ENCODE assay signal across 8 cellular contexts in the genomic region with DNA sequence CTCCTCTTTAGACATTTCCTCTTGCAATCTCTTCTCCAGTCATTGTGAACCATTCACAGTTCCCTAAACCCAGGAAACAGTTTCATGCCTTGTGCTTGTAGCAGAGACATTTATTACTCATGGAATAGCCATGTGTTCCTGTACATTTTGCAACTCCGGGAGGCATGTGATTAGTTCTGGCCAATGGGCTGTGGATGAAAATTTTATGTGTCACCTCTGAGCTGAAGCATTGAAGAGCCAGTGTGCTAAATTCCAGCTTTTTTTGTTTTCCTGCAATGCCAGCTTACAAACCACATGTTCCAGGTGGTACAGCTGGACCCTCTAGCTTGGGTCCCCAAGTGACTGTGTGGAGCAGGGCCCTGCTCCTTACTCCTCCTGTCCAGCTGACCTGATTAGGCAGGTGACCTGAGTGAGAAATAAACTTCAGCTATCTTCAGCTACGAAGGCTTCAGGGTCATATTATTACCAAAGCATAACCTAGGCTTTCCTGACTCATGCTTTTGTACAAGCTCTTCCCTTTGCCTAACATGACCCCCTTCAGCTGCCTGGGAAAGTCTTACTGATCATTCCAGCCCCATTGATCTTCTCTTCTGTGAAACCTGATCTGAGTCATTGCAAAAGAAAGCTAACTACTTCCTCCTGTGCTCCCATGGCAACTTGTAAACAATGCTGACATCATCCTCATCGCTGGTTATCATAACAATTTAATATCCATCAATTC.
DNase-seq lines count a peak whose midpoint lies in the region; ATAC-seq and TF ChIP-seq lines count a peak whose summit lies in the region.

No MANE protein-coding gene starts in this region.

- no peak for TF ChIP-seq CTCF in OCI-LY3 (IDR thresholded peaks at IDR 0.05; ENCODE audit: low read depth, low read length)

- no peaks in the 10 kb centered on the region for H3K27me3 ChIP-seq in OCI-LY3 (ENCODE audit: low read depth, low read length)

- H3K4me1 Mint-ChIP-seq in activated naive CD8-positive, alpha-beta T cell treated with anti-CD3 and anti-CD28 coated beads, Interleukin-2, amount 10 ng/mL, durations not matched to agents 7 days and 5 days = peaks cover 17% of the 10 kb centered on the region

- H3K36me3 ChIP-seq in OCI-LY3 (replicated peaks; ENCODE audit: low read depth, low read length) = no peaks in the 10 kb centered on the region

- H3K79me2 ChIP-seq in OCI-LY3 (ENCODE audit: low read length) = no peaks in the 10 kb centered on the region

- H3K27ac ChIP-seq in OCI-LY3 (ENCODE audit: low read length) = no peak overlapping the region

- H2AFZ ChIP-seq in OCI-LY3 (ENCODE audit: low read depth, low read length) = no peak overlapping the region

- H3K4me3 ChIP-seq in OCI-LY3 (ENCODE audit: low read length) = no peak overlapping the region

- peaks cover 14% of the 10 kb centered on the region for H3K4me1 ChIP-seq in OCI-LY3 (ENCODE audit: low read length)

- intact Hi-C loops in posterior cingulate gyrus (cut with DNase I) = no loop called here

- peak overlapping the region; percentile 28 for H3K27ac Mint-ChIP-seq in activated naive CD8-positive, alpha-beta T cell treated with anti-CD3 and anti-CD28 coated beads, Interleukin-2, amount 10 ng/mL, durations not matched to agents 7 days and 5 days

- POLR2A ChIA-PET in activated naive CD8-positive, alpha-beta T cell treated with anti-CD3 and anti-CD28 coated beads, Interleukin-2, amount 10 ng/mL, durations not matched to agents 7 days and 5 days (lab: Charles Lee) = interaction anchor here (1.3 kb wide), 1 partner anchor 16 kb away, joined by 8 read pairs; no protein-coding TSS in a partner anchor

- peak overlapping the region; percentile 49 for H3K4me2 ChIP-seq in OCI-LY3 (ENCODE audit: low read length)

- H3K9ac ChIP-seq in OCI-LY3 (ENCODE audit: low read length) = no peak overlapping the region

- peak; percentile 93 for ATAC-seq in GM19463 (IDR thresholded peaks at IDR 0.05; ENCODE audit: unreplicated experiment)
- ATAC-seq in HG03460 (IDR thresholded peaks at IDR 0.05; ENCODE audit: unreplicated experiment) = peak; percentile 88
- ATAC-seq in activated naive CD8-positive, alpha-beta T cell treated with anti-CD3 and anti-CD28 coated beads, Interleukin-2, amount 10 ng/mL, durations not matched to agents 7 days and 5 days (ENCODE audit: low read depth) = peak; percentile 77

- H4K20me1 ChIP-seq in OCI-LY3 (ENCODE audit: insufficient read depth, low read length) = no peaks in the 10 kb centered on the region

- no peaks in the 10 kb centered on the region for H3K9me3 ChIP-seq in OCI-LY3 (ENCODE audit: insufficient read depth, low read length)

- DNase-seq in COLO668 (lab: John Stamatoyannopoulos, UW; ENCODE audit: unreplicated experiment) (peak; percentile 79), hepatic stellate cell (ENCODE audit: low spot score) (peak; percentile 86), posterior cingulate gyrus (no peak)
- DNase-seq in activated naive CD8-positive, alpha-beta T cell treated with anti-CD3 and anti-CD28 coated beads, Interleukin-2, amount 10 ng/mL, durations not matched to agents 7 days and 5 days = no peak
- peak; percentile 68 for DNase-seq in stimulated activated CD4-positive, alpha-beta T cell treated with anti-CD3 and anti-CD28 coated beads, Interleukin-4, amount 100 ng/mL, for 24 hours

- no peaks in the 10 kb centered on the region for H3K27me3 Mint-ChIP-seq in activated naive CD8-positive, alpha-beta T cell treated with anti-CD3 and anti-CD28 coated beads, Interleukin-2, amount 10 ng/mL, durations not matched to agents 7 days and 5 days

- peaks cover 3% of the 10 kb centered on the region for H3K9me3 Mint-ChIP-seq in activated naive CD8-positive, alpha-beta T cell treated with anti-CD3 and anti-CD28 coated beads, Interleukin-2, amount 10 ng/mL, durations not matched to agents 7 days and 5 days

- H3K36me3 Mint-ChIP-seq in activated naive CD8-positive, alpha-beta T cell treated with anti-CD3 and anti-CD28 coated beads, Interleukin-2, amount 10 ng/mL, durations not matched to agents 7 days and 5 days = peaks cover 1% of the 10 kb centered on the region

- no peak overlapping the region for H3K4me3 Mint-ChIP-seq in activated naive CD8-positive, alpha-beta T cell treated with anti-CD3 and anti-CD28 coated beads, Interleukin-2, amount 10 ng/mL, durations not matched to agents 7 days and 5 days

Comparison
In these comparisons a context has a peak if more than half of its experiments do, and no peak if none do; other contexts are left out.
1. DNase-seq: peak in COLO668 (single experiment), hepatic stellate cell (single experiment) and stimulated activated CD4-positive, alpha-beta T cell treated with anti-CD3 and anti-CD28 coated beads, Interleukin-4, amount 100 ng/mL, for 24 hours (single experiment); none in activated naive CD8-positive, alpha-beta T cell treated with anti-CD3 and anti-CD28 coated beads, Interleukin-2, amount 10 ng/mL, durations not matched to agents 7 days and 5 days (single experiment) and posterior cingulate gyrus (0 of 10).
2. Peak in every context shown above with its lines, with median percentiles within 50 percentile points of each other: ATAC-seq.